Comparison of ENCODE assay signal across 7 cellular contexts in the genomic region with DNA sequence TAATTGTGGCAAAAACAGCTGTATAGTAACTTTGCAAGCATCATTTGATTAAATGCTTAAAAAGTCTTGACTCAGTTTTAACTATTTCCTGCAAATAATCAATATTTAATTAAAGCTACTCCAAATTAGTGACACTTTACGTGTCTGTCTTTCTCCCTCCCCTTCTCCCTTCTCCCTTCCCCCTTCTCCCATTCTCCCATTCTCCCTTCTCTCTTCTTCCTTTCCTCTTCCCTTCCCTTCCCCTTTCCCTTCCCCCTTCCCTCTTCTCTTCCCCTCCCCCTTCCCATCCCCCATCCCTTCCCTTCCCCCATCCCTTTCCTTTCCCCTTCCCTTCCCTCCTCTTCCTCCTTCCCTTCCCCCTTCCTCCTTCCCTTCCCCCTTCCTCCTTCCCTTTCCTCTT.
"Had no signal": no experiment of that assay in that cellular context is flagged by ENCODE, and none has a peak within 500 bp of the region (broad histone marks: within the 10 kb centered on the region; RNA-seq: fewer than 3 reads in every experiment).

No MANE protein-coding gene starts in this region.

- H3K4me3 Mint-ChIP-seq: GM23338, IgD-negative memory B cell had no signal

- H3K9me3 Mint-ChIP-seq: GM23338, IgD-negative memory B cell had no signal

- H3K4me1 Mint-ChIP-seq: IgD-negative memory B cell had no signal

- H3K9me3 ChIP-seq: HAP-1 had no signal

- FAIRE-seq: HTR-8/SVneo had no signal

- H3K4me1 ChIP-seq: HAP-1 had no signal

- H2AFZ ChIP-seq: GM23338 had no signal

- DNase-seq: H7, KG1 had no signal

- H3K27me3 Mint-ChIP-seq: IgD-negative memory B cell had no signal

- H3K4me2 ChIP-seq: GM23338 had no signal

- ATAC-seq: GM23338, HCT116 had no signal

- H3K4me3 ChIP-seq: GM23338, HAP-1 had no signal

- H3K27ac Mint-ChIP-seq: IgD-negative memory B cell had no signal
